30 cellular contexts compared by ENCODE assay signal in genomic region chr16:75227361-75228142, GRCh38. TPM values are rescaled to one million over a fixed set of nuclear protein-coding genes. Genes with fewer than 3 reads are reported as not detected.
DNase-seq lines count a peak whose midpoint lies in the region; TF ChIP-seq lines count a peak whose summit lies in the region.
"Had no signal": no experiment of that assay in that cellular context is flagged by ENCODE, and none has a peak within 500 bp of the region (broad histone marks: within the 10 kb centered on the region; RNA-seq: fewer than 3 reads in every experiment).

No MANE protein-coding gene starts in this region.

- no peak overlapping the region for H2AK5ac ChIP-seq in mesenchymal stem cell (ENCODE audit: low read length, severe bottlenecking)

- peaks cover 17% of the 10 kb centered on the region for H3K79me1 ChIP-seq in mesenchymal stem cell (replicated peaks; ENCODE audit: low read length, poor library complexity, severe bottlenecking)

- H3K4me1 ChIP-seq in cardiac muscle cell (ENCODE audit: low read depth) (no peaks in the 10 kb centered on the region), right atrium auricular region (peaks cover 0 to 21% of the 10 kb centered on the region in 2 donors), mesenchymal stem cell (ENCODE audit: control insufficient read depth, insufficient read depth, low read depth, low read length) (peaks cover 43% of the 10 kb centered on the region), uterus (no peaks in the 10 kb centered on the region)

- no peak overlapping the region for H2BK15ac ChIP-seq in mesenchymal stem cell (ENCODE audit: low read depth, poor library complexity, severe bottlenecking)

- H2AFZ ChIP-seq in mesenchymal stem cell (ENCODE audit: low read depth, low read length): no peak overlapping the region

- TF ChIP-seq POLR2A in uterus (IDR thresholded peaks at IDR 0.05): no peak

- H3K27ac ChIP-seq in cardiac muscle cell (peak overlapping the region; percentile 57), right atrium auricular region (no peak overlapping the region), mesenchymal stem cell (ENCODE audit: low read length, poor library complexity, severe bottlenecking) (no peak overlapping the region), uterus (no peak overlapping the region)
- H3K27ac ChIP-seq: BLaER1, gastrocnemius medialis had no signal

- 95% methylated on average over 17 of the region's 18 CpGs for WGBS in mesenchymal stem cell

- peak overlapping the region in 1 of 2 experiments; percentile 4 for H3K18ac ChIP-seq in mesenchymal stem cell (ENCODE audit: low read depth in 1 of 2, low read length in 2 of 2)

- peak overlapping the region; percentile 29 for H4K8ac ChIP-seq in mesenchymal stem cell (ENCODE audit: low read length)

- TF ChIP-seq CTCF in cardiac muscle cell (IDR thresholded peaks at IDR 0.05; ENCODE audit: low read depth, low read length): no peak
- TF ChIP-seq CTCF in right atrium auricular region (IDR thresholded peaks at IDR 0.05): no peak
- no peak for TF ChIP-seq CTCF in uterus (IDR thresholded peaks at IDR 0.05)

- no peak overlapping the region for H4K91ac ChIP-seq in mesenchymal stem cell (ENCODE audit: low read length)

- H3K4ac ChIP-seq in mesenchymal stem cell (ENCODE audit: low read depth in 1 of 2, low read length in 2 of 2): peak overlapping the region in 1 of 2 experiments; percentile 42

- peak overlapping the region in 1 of 2 experiments; percentile 17 for H2BK12ac ChIP-seq in mesenchymal stem cell (ENCODE audit: low read length in 2 of 2)

- no peak for DNase-seq in cardiac muscle cell (ENCODE audit: low read depth in 1 of 2, low spot score in 1 of 2)
- no peak for DNase-seq in right atrium auricular region (ENCODE audit: low spot score)
- peak; percentile 8 for DNase-seq in astrocyte of the hippocampus (ENCODE audit: low read depth, low spot score)
- no peak for DNase-seq in mesenchymal stem cell
- peak; percentile 15 to 22 for DNase-seq in uterus
- no peak for DNase-seq in glomerular visceral epithelial cell (ENCODE audit: extremely low spot score)
- no peak for DNase-seq in ecto neural progenitor cell (ENCODE audit: low spot score)
- DNase-seq in middle frontal gyrus (ENCODE audit: extremely low spot score, low spot score): no peak
- DNase-seq: activated CD8-positive, alpha-beta T cell treated with anti-CD3 and anti-CD28 coated beads, Interleukin-2, amount 10 ng/mL, durations not matched to agents 7 days and 5 days; activated naive CD4-positive, alpha-beta T cell treated with Interleukin-2 at 50 U/mL for 16 hours; activated T-cell treated with anti-CD3 and anti-CD28 coated beads, Interleukin-2, amount 50 U/mL, for 24 hours; amygdala; gastrocnemius medialis; GF-D8; GOT3; NCI-H1105; NCI-H2081; retina; SK-N-SH; T-helper 9 cell had no signal

- H3K4me2 ChIP-seq in mesenchymal stem cell (ENCODE audit: low read length, poor library complexity, severe bottlenecking): no peak overlapping the region
- H3K4me2 ChIP-seq: BLaER1, SK-N-SH had no signal

- H3K23ac ChIP-seq in mesenchymal stem cell (ENCODE audit: low read length in 2 of 2): no peak overlapping the region

- H2BK120ac ChIP-seq in mesenchymal stem cell (ENCODE audit: low read depth, low read length): no peak overlapping the region

- no peaks in the 10 kb centered on the region for H3K9me3 ChIP-seq in cardiac muscle cell (ENCODE audit: low read depth)
- H3K9me3 ChIP-seq in right atrium auricular region: no peaks in the 10 kb centered on the region
- no peaks in the 10 kb centered on the region for H3K9me3 ChIP-seq in mesenchymal stem cell (ENCODE audit: control insufficient read depth, low read length)
- no peaks in the 10 kb centered on the region for H3K9me3 ChIP-seq in uterus
- H3K9me3 ChIP-seq: BLaER1, gastrocnemius medialis, SK-N-SH had no signal

- intact Hi-C loops in uterus (cut with DNase I; ENCODE audit: low total_unique reads): no loop called here

- H2BK5ac ChIP-seq in mesenchymal stem cell (ENCODE audit: low read depth, low read length, poor library complexity, severe bottlenecking): no peak overlapping the region

- H3K14ac ChIP-seq in mesenchymal stem cell (ENCODE audit: low read length in 2 of 2): no peak overlapping the region

- H3K27me3 ChIP-seq in cardiac muscle cell: no peaks in the 10 kb centered on the region
- H3K27me3 ChIP-seq in right atrium auricular region: no peaks in the 10 kb centered on the region
- H3K27me3 ChIP-seq in mesenchymal stem cell (ENCODE audit: control insufficient read depth in 1 of 2, insufficient read depth in 1 of 2, low read length in 2 of 2): peaks cover 0 to 8% of the 10 kb centered on the region in 2 experiments
- no peaks in the 10 kb centered on the region for H3K27me3 ChIP-seq in uterus
- H3K27me3 ChIP-seq: BLaER1, gastrocnemius medialis had no signal

- H3K36me3 ChIP-seq in cardiac muscle cell: peaks cover 8% of the 10 kb centered on the region
- H3K36me3 ChIP-seq in right atrium auricular region: peaks cover 21% of the 10 kb centered on the region
- peaks cover 49 to 52% of the 10 kb centered on the region in 2 experiments for H3K36me3 ChIP-seq in mesenchymal stem cell (ENCODE audit: control insufficient read depth in 1 of 2, insufficient read depth in 2 of 2, low read depth in 1 of 2, low read length in 2 of 2)
- no peaks in the 10 kb centered on the region for H3K36me3 ChIP-seq in uterus
- H3K36me3 ChIP-seq: BLaER1 had no signal

- no peak overlapping the region for H3K9ac ChIP-seq in mesenchymal stem cell (ENCODE audit: low read length)
- H3K9ac ChIP-seq: BLaER1, SK-N-SH had no signal

- H3K4me3 ChIP-seq in cardiac muscle cell (no peak overlapping the region), right atrium auricular region (no peak overlapping the region), mesenchymal stem cell (ENCODE audit: insufficient read depth in 1 of 2, low read depth in 1 of 2, low read length in 2 of 2) (peak overlapping the region in 1 of 2 experiments; percentile 1), uterus (no peak overlapping the region)
- H3K4me3 ChIP-seq: BLaER1, gastrocnemius medialis, GM12878 had no signal

RNA-seq across cellular contexts. Expression of gene CTRB1, which starts 8.8 kb away (rescaled TPM):
- not detected in 2 replicates for total RNA-seq in cardiac muscle cell
- polyA plus RNA-seq in cardiac muscle cell: 0.22 and 1.1 TPM in 2 replicates
- total RNA-seq in right atrium auricular region: not detected
- not detected for polyA plus RNA-seq in mesenchymal stem cell (2013, experiment 1 of 2)
- polyA plus RNA-seq in mesenchymal stem cell (2013, experiment 2 of 2): not detected
- not detected for total RNA-seq in uterus
- total RNA-seq: A673; activated CD8-positive, alpha-beta T cell treated with anti-CD3 and anti-CD28 coated beads, Interleukin-2, amount 10 ng/mL, durations not matched to agents 7 days and 5 days; gastrocnemius medialis; HT1080; LHCN-M2; mononuclear cell; NCI-H460; subcutaneous adipose tissue; urinary bladder had no signal
- polyA plus RNA-seq: GM12878, SK-N-SH had no signal

RNA-seq across cellular contexts. Expression of gene CTRB2, which starts 20.6 kb away (rescaled TPM):
- total RNA-seq in cardiac muscle cell (0.63 TPM in 1 of 2 replicates, not detected in the other), right atrium auricular region (not detected), uterus (not detected)
- polyA plus RNA-seq in cardiac muscle cell: 0.76 TPM in 1 of 2 replicates, not detected in the other
- not detected for polyA plus RNA-seq in mesenchymal stem cell (2013, experiment 1 of 2)
- not detected for polyA plus RNA-seq in mesenchymal stem cell (2013, experiment 2 of 2)
- total RNA-seq: A673; activated CD8-positive, alpha-beta T cell treated with anti-CD3 and anti-CD28 coated beads, Interleukin-2, amount 10 ng/mL, durations not matched to agents 7 days and 5 days; esophagus mucosa; HT1080; LHCN-M2; mononuclear cell; NCI-H460; subcutaneous adipose tissue; urinary bladder had no signal
- polyA plus RNA-seq: GM12878, SK-N-SH had no signal

RNA-seq across cellular contexts. Expression of gene BCAR1, which starts 23.9 kb away (rescaled TPM):
- total RNA-seq in cardiac muscle cell: 105 and 121 TPM in 2 replicates
- 83.7 and 106 TPM in 2 replicates for polyA plus RNA-seq in cardiac muscle cell
- total RNA-seq in right atrium auricular region: 10 to 100 TPM; 58.0 to 88.2 TPM
- 169 TPM for polyA plus RNA-seq in mesenchymal stem cell (2013, experiment 1 of 2)
- polyA plus RNA-seq in mesenchymal stem cell (2013, experiment 2 of 2): 176 TPM
- 100 to 1,000 TPM in 1 of 4 donors, 10 to 100 TPM in 3; 42.8 to 104 (median 47.2) TPM for total RNA-seq in uterus

Comparison
In these comparisons a context has a peak if more than half of its experiments do, and no peak if none do; other contexts are left out.
1. DNase-seq: peak in astrocyte of the hippocampus (single experiment) and uterus (2 of 2); none in cardiac muscle cell (0 of 2), right atrium auricular region (single experiment), mesenchymal stem cell (single experiment), glomerular visceral epithelial cell (single experiment), ecto neural progenitor cell (single experiment) and middle frontal gyrus (single experiment).